1 cellular context compared by ENCODE assay signal in the genomic region with DNA sequence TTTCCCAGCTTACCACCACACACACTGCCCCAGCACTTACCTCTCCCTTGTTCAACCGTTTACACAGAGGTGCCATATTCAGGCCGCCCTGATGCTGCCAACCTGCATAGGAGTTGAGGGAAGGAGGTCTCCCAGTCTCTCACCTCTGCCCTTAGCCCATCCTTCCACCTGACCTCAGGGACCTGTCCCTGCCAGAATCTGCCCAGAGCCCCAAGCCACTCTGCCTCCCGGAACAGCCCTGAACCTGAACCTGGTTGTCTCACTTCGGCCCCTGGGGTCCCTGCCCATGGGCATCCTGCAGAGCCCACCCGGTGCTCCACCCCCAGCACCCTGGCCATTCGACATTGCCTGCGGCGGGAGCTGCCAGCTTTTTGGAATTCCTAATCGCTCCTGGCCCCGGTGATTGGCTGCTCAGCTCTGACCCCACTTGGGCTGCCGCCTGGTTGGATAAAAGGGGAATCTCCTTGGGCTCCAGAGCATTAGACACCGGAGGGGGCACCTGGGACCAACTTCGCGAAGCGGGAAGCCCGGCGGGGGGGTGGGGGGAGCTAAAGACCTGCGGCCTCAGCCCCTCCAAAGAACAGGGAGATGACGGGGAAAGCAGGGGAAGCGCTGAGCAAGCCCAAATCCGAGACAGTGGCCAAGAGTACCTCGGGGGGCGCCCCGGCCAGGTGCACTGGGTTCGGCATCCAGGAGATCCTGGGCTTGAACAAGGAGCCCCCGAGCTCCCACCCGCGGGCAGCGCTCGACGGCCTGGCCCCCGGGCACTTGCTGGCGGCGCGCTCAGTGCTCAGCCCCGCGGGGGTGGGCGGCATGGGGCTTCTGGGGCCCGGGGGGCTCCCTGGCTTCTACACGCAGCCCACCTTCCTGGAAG.
A peak's percentile ranks its signal among the peaks of the same experiment; 100 is the strongest.
TF ChIP-seq lines count a peak whose summit lies in the region.

A gene (plus strand): TSS at position 476 of the 874 bp plus-strand sequence. CDS start 113 bp downstream, at position 589.

TF ChIP-seq in WTC11, 78 proteins besides CTCF, POLR2A, EP300 and RAD21 (continued from another document):
- TF ChIP-seq, protein P1, sequence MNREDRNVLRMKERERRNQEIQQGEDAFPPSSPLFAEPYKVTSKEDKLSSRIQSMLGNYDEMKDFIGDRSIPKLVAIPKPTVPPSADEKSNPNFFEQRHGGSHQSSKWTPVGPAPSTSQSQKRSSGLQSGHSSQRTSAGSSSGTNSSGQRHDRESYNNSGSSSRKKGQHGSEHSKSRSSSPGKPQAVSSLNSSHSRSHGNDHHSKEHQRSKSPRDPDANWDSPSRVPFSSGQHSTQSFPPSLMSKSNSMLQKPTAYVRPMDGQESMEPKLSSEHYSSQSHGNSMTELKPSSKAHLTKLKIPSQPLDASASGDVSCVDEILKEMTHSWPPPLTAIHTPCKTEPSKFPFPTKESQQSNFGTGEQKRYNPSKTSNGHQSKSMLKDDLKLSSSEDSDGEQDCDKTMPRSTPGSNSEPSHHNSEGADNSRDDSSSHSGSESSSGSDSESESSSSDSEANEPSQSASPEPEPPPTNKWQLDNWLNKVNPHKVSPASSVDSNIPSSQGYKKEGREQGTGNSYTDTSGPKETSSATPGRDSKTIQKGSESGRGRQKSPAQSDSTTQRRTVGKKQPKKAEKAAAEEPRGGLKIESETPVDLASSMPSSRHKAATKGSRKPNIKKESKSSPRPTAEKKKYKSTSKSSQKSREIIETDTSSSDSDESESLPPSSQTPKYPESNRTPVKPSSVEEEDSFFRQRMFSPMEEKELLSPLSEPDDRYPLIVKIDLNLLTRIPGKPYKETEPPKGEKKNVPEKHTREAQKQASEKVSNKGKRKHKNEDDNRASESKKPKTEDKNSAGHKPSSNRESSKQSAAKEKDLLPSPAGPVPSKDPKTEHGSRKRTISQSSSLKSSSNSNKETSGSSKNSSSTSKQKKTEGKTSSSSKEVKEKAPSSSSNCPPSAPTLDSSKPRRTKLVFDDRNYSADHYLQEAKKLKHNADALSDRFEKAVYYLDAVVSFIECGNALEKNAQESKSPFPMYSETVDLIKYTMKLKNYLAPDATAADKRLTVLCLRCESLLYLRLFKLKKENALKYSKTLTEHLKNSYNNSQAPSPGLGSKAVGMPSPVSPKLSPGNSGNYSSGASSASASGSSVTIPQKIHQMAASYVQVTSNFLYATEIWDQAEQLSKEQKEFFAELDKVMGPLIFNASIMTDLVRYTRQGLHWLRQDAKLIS (CRISPR knock-in tag; IDR thresholded peaks at IDR 0.05; ENCODE audit: borderline replicate concordance), result no peak
- TF ChIP-seq, protein P2, sequence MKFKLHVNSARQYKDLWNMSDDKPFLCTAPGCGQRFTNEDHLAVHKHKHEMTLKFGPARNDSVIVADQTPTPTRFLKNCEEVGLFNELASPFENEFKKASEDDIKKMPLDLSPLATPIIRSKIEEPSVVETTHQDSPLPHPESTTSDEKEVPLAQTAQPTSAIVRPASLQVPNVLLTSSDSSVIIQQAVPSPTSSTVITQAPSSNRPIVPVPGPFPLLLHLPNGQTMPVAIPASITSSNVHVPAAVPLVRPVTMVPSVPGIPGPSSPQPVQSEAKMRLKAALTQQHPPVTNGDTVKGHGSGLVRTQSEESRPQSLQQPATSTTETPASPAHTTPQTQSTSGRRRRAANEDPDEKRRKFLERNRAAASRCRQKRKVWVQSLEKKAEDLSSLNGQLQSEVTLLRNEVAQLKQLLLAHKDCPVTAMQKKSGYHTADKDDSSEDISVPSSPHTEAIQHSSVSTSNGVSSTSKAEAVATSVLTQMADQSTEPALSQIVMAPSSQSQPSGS (CRISPR knock-in tag; IDR thresholded peaks at IDR 0.05; ENCODE audit: borderline replicate concordance, low read depth), result no peak
- TF ChIP-seq, protein P3, sequence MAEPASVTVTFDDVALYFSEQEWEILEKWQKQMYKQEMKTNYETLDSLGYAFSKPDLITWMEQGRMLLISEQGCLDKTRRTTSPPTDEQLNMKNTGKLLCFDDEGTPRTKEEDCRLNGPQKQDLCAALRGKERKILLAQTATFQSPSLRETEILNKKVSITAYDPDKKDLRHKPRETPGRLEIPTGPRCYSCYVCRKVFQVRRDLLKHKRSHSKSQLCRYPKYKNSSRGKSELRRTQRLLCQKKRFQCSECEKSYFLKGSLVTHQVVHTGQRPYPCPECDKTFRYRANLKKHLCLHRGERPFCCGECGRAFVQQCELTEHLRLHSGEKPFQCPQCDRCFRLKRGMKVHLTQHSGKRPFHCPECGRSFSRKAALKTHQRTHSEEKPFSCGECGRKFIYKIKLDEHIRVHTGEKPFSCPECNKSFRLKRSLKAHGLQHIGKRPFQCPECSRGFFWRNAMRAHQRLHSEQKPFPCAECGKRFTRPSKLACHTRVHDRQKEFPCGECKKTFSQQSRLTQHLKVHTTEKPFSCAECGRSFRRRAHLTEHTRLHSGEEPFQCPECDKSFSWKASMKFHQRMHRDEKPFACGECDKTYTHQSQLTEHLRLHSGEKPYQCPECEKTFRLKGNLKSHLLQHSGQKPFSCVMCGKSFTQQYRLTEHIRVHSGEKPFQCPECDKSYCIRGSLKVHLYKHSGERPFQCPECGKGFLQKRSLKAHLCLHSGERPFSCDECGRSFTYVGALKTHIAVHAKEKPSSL (CRISPR knock-in tag; conservative IDR thresholded peaks at IDR 0.05), result no peak
- TF ChIP-seq ZNF416 (CRISPR knock-in tag; IDR thresholded peaks at IDR 0.05) (no peak), NFYB (CRISPR knock-in tag; conservative IDR thresholded peaks at IDR 0.05; ENCODE audit: low read depth) (peak; percentile 44; the same call in 1 of the 2 replicates)
